In genomic region chr9:83651558-83651957, GRCh38 we compare ENCODE assay signal across 25 cellular contexts. TPM values are rescaled to one million over a fixed set of nuclear protein-coding genes. Genes with fewer than 3 reads are reported as not detected.
DNase-seq lines count a peak whose midpoint lies in the region; ATAC-seq, FAIRE-seq and TF ChIP-seq lines count a peak whose summit lies in the region.
"Had no signal": no experiment of that assay in that cellular context is flagged by ENCODE, and none has a peak within 500 bp of the region (broad histone marks: within the 10 kb centered on the region; RNA-seq: fewer than 3 reads in every experiment).

No MANE protein-coding gene starts in this region.

- H3K4me1 ChIP-seq in HEK293 (ENCODE audit: control insufficient read depth, insufficient read depth, low read length) (no peaks in the 10 kb centered on the region), H1 (replicated peaks in 1 of 4; ENCODE audit: control insufficient read depth in 3 of 4, insufficient read depth in 4 of 4, low read length in 3 of 4) (peaks cover 0 to 3% (median 0%) of the 10 kb centered on the region in 4 experiments; a peak in 2 of 7 replicates), HAP-1 (no peaks in the 10 kb centered on the region)
- H3K4me1 ChIP-seq: Caco-2 had no signal

- no peak overlapping the region for H4K8ac ChIP-seq in H1 (ENCODE audit: extremely low read depth, insufficient read depth, low read length)

- no peak for TF ChIP-seq POLR2A in GM12891 (IDR thresholded peaks at IDR 0.05; ENCODE audit: low read depth, low read length)
- TF ChIP-seq POLR2A in NB4 (IDR thresholded peaks at IDR 0.05; ENCODE audit: extremely low read depth, insufficient read length) = no peak
- TF ChIP-seq POLR2A in H1 (IDR thresholded peaks at IDR 0.05; ENCODE audit: control extremely low read depth in 1 of 2, low read depth in 2 of 2, low read length in 2 of 2) = no peak

- H2AFZ ChIP-seq in H1 (ENCODE audit: low read length) = no peak overlapping the region

- DNase-seq in GM12891 (ENCODE audit: insufficient read length, low spot score) (no peak), NB4 (ENCODE audit: low read depth) (peak; percentile 15), H1 (ENCODE audit: low read depth in 1 of 2, low spot score in 2 of 2) (no peak), putamen (ENCODE audit: low spot score) (no peak), HAP-1 (ENCODE audit: low spot score in 2 of 2) (no peak), iPS-NIHi11 (ENCODE audit: low spot score) (no peak)
- no peak for DNase-seq in stimulated activated naive CD8-positive, alpha-beta T cell treated with anti-CD3 and anti-CD28 coated beads, Interleukin-15, Interleukin-2, amounts not matched to agents 100 U/mL and 50 U/mL, for 24 hours
- DNase-seq: Caco-2; CD8-positive, alpha-beta T cell; H7; HFFc6; IMR-90; MM.1S; NCI-H1417; NCI-H1694; NCI-H2029 treated with DMSO at 0.1 percent for 48 hours; NCI-H2227 treated with DMSO at 0.1 percent for 48 hours; NCI-H69; SHP77 treated with DMSO at 0.1 percent for 48 hours had no signal

- no peak for ATAC-seq in stimulated activated naive CD8-positive, alpha-beta T cell treated with anti-CD3 and anti-CD28 coated beads, Interleukin-15, Interleukin-2, amounts not matched to agents 100 U/mL and 50 U/mL, for 24 hours
- ATAC-seq: CD8-positive, alpha-beta T cell; Panc1 had no signal

- no peak overlapping the region for H2AK5ac ChIP-seq in H1 (ENCODE audit: low read depth, low read length)

- no peak for FAIRE-seq in GM12891 (lab: Jason Lieb, UNC)
- no peak for FAIRE-seq in H1 (lab: Jason Lieb, UNC)
- FAIRE-seq: G401.6, GM19239 had no signal

- no peaks in the 10 kb centered on the region; the same call in 1 of the 2 replicates for H3K79me1 ChIP-seq in H1 (ENCODE audit: low read depth, low read length)

- H2BK15ac ChIP-seq in H1 (ENCODE audit: low read length) = no peak overlapping the region

- H4K20me1 ChIP-seq in H1 (replicated peaks in 1 of 2; ENCODE audit: control insufficient read depth in 1 of 2, insufficient read depth in 2 of 2, low read length in 2 of 2) = peaks cover 0 to 2% of the 10 kb centered on the region in 2 experiments

- TF ChIP-seq CTCF in HEK293 (tag by site-specific recombination; IDR thresholded peaks at IDR 0.05) = no peak
- no peak for TF ChIP-seq CTCF in NB4 (IDR thresholded peaks at IDR 0.05; ENCODE audit: low read depth, low read length)
- TF ChIP-seq CTCF in H1 (IDR thresholded peaks at IDR 0.05; ENCODE audit: control extremely low read depth in 1 of 3, insufficient read depth in 1 of 3, low read depth in 1 of 3, low read length in 3 of 3) = no peak

- H3K14ac ChIP-seq in H1 (ENCODE audit: insufficient read length) = no peak overlapping the region

- in situ Hi-C loops in HAP-1 (cut with MboI; ENCODE audit: low sequenced_read_pairs) = no loop called here

- no peaks in the 10 kb centered on the region for H3K27me3 ChIP-seq in H1 (replicated peaks in 1 of 4; ENCODE audit: control insufficient read depth in 3 of 4, extremely low read depth in 1 of 4, insufficient read depth in 3 of 4, low read length in 3 of 4)
- no peaks in the 10 kb centered on the region for H3K27me3 ChIP-seq in HAP-1 (ENCODE audit: low read depth)

- no peaks in the 10 kb centered on the region for H3K79me2 ChIP-seq in H1 (ENCODE audit: control insufficient read depth in 1 of 2, insufficient read depth in 2 of 2, low read length in 2 of 2)

- H2BK5ac ChIP-seq in H1 (ENCODE audit: low read depth, low read length) = no peak overlapping the region

- WGBS in H1 (ENCODE audit: extremely low coverage in 1 of 2, insufficient coverage in 1 of 2, insufficient read length in 1 of 2, insufficient replicate concordance in 2 of 2, low coverage in 1 of 2, low lambda C conversion rate in 2 of 2, missing lambda C conversion rate in 1 of 2), 2 experiments = 97% methylated on average over 2 of the region's 2 CpGs; no CpG with 5 or more reads in 1 of the 2 experiments

- no peak overlapping the region for H3K27ac ChIP-seq in HEK293 (ENCODE audit: extremely low read depth, low read depth, low read length)
- H3K27ac ChIP-seq in H1 (ENCODE audit: low read depth, low read length) = no peak overlapping the region
- H3K27ac ChIP-seq: C4-2B, KMS-11 had no signal

- H2BK120ac ChIP-seq in H1 (replicated peaks; ENCODE audit: low read depth, low read length) = no peak overlapping the region

- no peaks in the 10 kb centered on the region for H3K23me2 ChIP-seq in H1 (ENCODE audit: low read depth, low read length)

- no peak overlapping the region for H3K4me2 ChIP-seq in H1 (ENCODE audit: insufficient read depth in 1 of 2, low read depth in 2 of 2, low read length in 2 of 2)
- H3K4me2 ChIP-seq: KMS-11 had no signal

- no peak overlapping the region for H2BK12ac ChIP-seq in H1 (ENCODE audit: low read depth, low read length)

- H3K9me3 ChIP-seq in HEK293 (ENCODE audit: control insufficient read depth, insufficient read depth, low read depth, low read length) = no peaks in the 10 kb centered on the region
- H3K9me3 ChIP-seq in H1 (ENCODE audit: insufficient read depth in 2 of 2, low read depth in 1 of 2, low read length in 1 of 2) = no peaks in the 10 kb centered on the region
- H3K9me3 ChIP-seq in HAP-1 = no peaks in the 10 kb centered on the region
- H3K9me3 ChIP-seq: Caco-2 had no signal

- H3K23ac ChIP-seq in H1 (ENCODE audit: insufficient read length) = no peak overlapping the region

- H3K4ac ChIP-seq in H1 (replicated peaks; ENCODE audit: insufficient read length, low read depth, low read length) = no peak overlapping the region

- no peak overlapping the region for H3K18ac ChIP-seq in H1 (ENCODE audit: extremely low read depth, low read length)

- POLR2A ChIA-PET in HEK293 (lab: Yijun Ruan, JAX) (no interaction called here), H1 (lab: Charles Lee; ENCODE audit: partially characterized antibody) (interaction anchor here (0.6 kb wide), 1 partner anchor 843 kb away, joined by 3 read pairs; no protein-coding TSS in a partner anchor)

- TF ChIP-seq EP300 in H1 (IDR thresholded peaks at IDR 0.05; ENCODE audit: borderline replicate concordance in 1 of 2, low read depth in 2 of 2, low read length in 2 of 2) = no peak

- no peak for TF ChIP-seq RAD21 in H1 (IDR thresholded peaks at IDR 0.05 in 1 of 2, conservative IDR thresholded peaks at IDR 0.05 in 1 of 2; ENCODE audit: low read depth in 2 of 2, low read length in 2 of 2)

- H3K36me3 ChIP-seq in HEK293 (ENCODE audit: control insufficient read depth in 2 of 2, insufficient read depth in 1 of 2, low read length in 2 of 2) (peaks cover 0 to 68% of the 10 kb centered on the region in 2 experiments; a peak in 2 of 3 replicates), H1 (ENCODE audit: control insufficient read depth in 2 of 4, insufficient read depth in 4 of 4, low read length in 3 of 4) (peaks cover 3 to 24% (median 18%) of the 10 kb centered on the region in 4 experiments; a peak in 7 of 8 replicates), HAP-1 (replicated peaks) (peaks cover 35% of the 10 kb centered on the region)

- H4K5ac ChIP-seq in H1 (ENCODE audit: insufficient read length, low read depth, low read length) = no peak overlapping the region

- no peak overlapping the region for H3K4me3 ChIP-seq in HEK293 (ENCODE audit: low read depth, low read length)
- no peak overlapping the region for H3K4me3 ChIP-seq in NB4 (ENCODE audit: low read depth, low read length)
- no peak overlapping the region for H3K4me3 ChIP-seq in H1 (ENCODE audit: extremely low read depth in 1 of 4, insufficient read depth in 2 of 4, low read depth in 3 of 4, low read length in 4 of 4)
- H3K4me3 ChIP-seq in HAP-1 = no peak overlapping the region

- CTCF ChIA-PET in HEK293 (lab: Yijun Ruan, JAX) = interaction anchor here (0.7 to 3.0 kb wide), 2 partner anchors 10 to 29 kb away, joined by 4 to 14 read pairs; partner anchors contain the start of gene IDNK
- CTCF ChIA-PET in H1 (lab: Charles Lee; ENCODE audit: partially characterized antibody) = interaction anchor here (1.8 to 9.8 kb wide), 4 partner anchors 11 to 318 kb away, joined by 6 to 75 read pairs (median 18); no protein-coding TSS in a partner anchor

- no peak overlapping the region for H2BK20ac ChIP-seq in H1 (ENCODE audit: low read length)

- H3K9ac ChIP-seq in H1 (replicated peaks in 1 of 4; ENCODE audit: extremely low read depth in 1 of 4, low read depth in 3 of 4, low read length in 3 of 4) = no peak overlapping the region
- H3K9ac ChIP-seq: KMS-11 had no signal

- H4K91ac ChIP-seq in H1 (replicated peaks; ENCODE audit: insufficient read length, low read length) = no peak overlapping the region

- H3K56ac ChIP-seq in H1 (replicated peaks; ENCODE audit: insufficient read length, low read depth, low read length) = no peak overlapping the region

TF ChIP-seq in GM12891, 5 proteins besides CTCF, POLR2A, EP300 and RAD21 (continues in another document):
- TF ChIP-seq TAF1 (IDR thresholded peaks at IDR 0.05; ENCODE audit: low read depth, low read length) (no peak), PAX5 (IDR thresholded peaks at IDR 0.05; ENCODE audit: insufficient read depth, low read length, severe bottlenecking) (no peak)

TF ChIP-seq in HEK293, 187 proteins besides CTCF, POLR2A, EP300 and RAD21:
- TF ChIP-seq SCRT2 (tag by site-specific recombination; IDR thresholded peaks at IDR 0.05) (no peak), ZNF146 (tag by site-specific recombination; IDR thresholded peaks at IDR 0.05) (peak; percentile 44; the same call in 1 of the 2 replicates)

TF ChIP-seq in H1, 55 proteins besides CTCF, POLR2A, EP300 and RAD21 (continues in another document):
- TF ChIP-seq KDM1A (IDR thresholded peaks at IDR 0.05; ENCODE audit: borderline replicate concordance, low read length) = peak; percentile 45; the same call in 1 of the 2 replicates

RNA-seq across cellular contexts. Expression of gene IDNK, which starts 28.6 kb away (rescaled TPM):
- 10.2 TPM for polyA plus RNA-seq in GM12891 (2012; ENCODE audit: low read depth, missing spikeins)
- 0.38 and 0.48 TPM in 2 replicates for total RNA-seq in H1 (2021; fragmentation: NEBNext Ultra II Directional; extraction: Animal tissue kit (Norgen Biotek cat#: 25700))
- 0.27 and 0.29 TPM in 2 replicates for polyA plus RNA-seq in H1 (2011; rRNA removed)
- polyA plus RNA-seq in H1 (2011; cell fraction: cytosol; rRNA removed) = 0.54 TPM
- 0.57 TPM for polyA plus RNA-seq in H1 (2011; cell fraction: nucleus; rRNA removed)
- polyA plus RNA-seq in H1 (2012, experiment 1 of 2) = 0.47 to 1.3 TPM (median 0.80 TPM) in 4 replicates
- 0.50 TPM for polyA plus RNA-seq in H1 (2012, experiment 2 of 2)
- 0.51 TPM for polyA plus RNA-seq in H1 (2013, experiment 1 of 2)
- 0.53 TPM for polyA plus RNA-seq in H1 (2013, experiment 2 of 2)
- polyA minus RNA-seq in H1 (2011; rRNA and poly(A)+ RNA removed) = 0.20 and 0.22 TPM in 2 replicates
- polyA minus RNA-seq in H1 (2011; cell fraction: cytosol; rRNA and poly(A)+ RNA removed) = not detected
- not detected for polyA minus RNA-seq in H1 (2011; cell fraction: nucleus; rRNA and poly(A)+ RNA removed)

RNA-seq across cellular contexts. Expression of gene UBQLN1, which starts 56.2 kb away (rescaled TPM):
- polyA plus RNA-seq in GM12891 (2012; ENCODE audit: low read depth, missing spikeins) = 27.5 TPM
- total RNA-seq in H1 (2021; fragmentation: NEBNext Ultra II Directional; extraction: Animal tissue kit (Norgen Biotek cat#: 25700)) = 101 and 105 TPM in 2 replicates
- 49.8 and 62.4 TPM in 2 replicates for polyA plus RNA-seq in H1 (2011; rRNA removed)
- 70.9 TPM for polyA plus RNA-seq in H1 (2011; cell fraction: cytosol; rRNA removed)
- polyA plus RNA-seq in H1 (2011; cell fraction: nucleus; rRNA removed) = 62.0 TPM
- 58.3 to 81.6 TPM (median 71.5 TPM) in 4 replicates for polyA plus RNA-seq in H1 (2012, experiment 1 of 2)
- polyA plus RNA-seq in H1 (2012, experiment 2 of 2) = 6.7 TPM
- 64.1 TPM for polyA plus RNA-seq in H1 (2013, experiment 1 of 2)
- polyA plus RNA-seq in H1 (2013, experiment 2 of 2) = 64.0 TPM
- 206 and 251 TPM in 2 replicates for polyA minus RNA-seq in H1 (2011; rRNA and poly(A)+ RNA removed)
- 107 TPM for polyA minus RNA-seq in H1 (2011; cell fraction: cytosol; rRNA and poly(A)+ RNA removed)
- polyA minus RNA-seq in H1 (2011; cell fraction: nucleus; rRNA and poly(A)+ RNA removed) = 122 TPM
